ENCODE assay signal across 1 cellular context in genomic region chr4:34323549-34324325, GRCh38.
TF ChIP-seq lines count a peak whose summit lies in the region.

No MANE protein-coding gene starts in this region.

TF ChIP-seq in H1, 55 proteins besides CTCF, POLR2A, EP300 and RAD21 (continued from another document):
- TF ChIP-seq MAX (IDR thresholded peaks at IDR 0.05) (no peak), SIN3A (conservative IDR thresholded peaks at IDR 0.05 in 1 of 2, IDR thresholded peaks at IDR 0.05 in 1 of 2; ENCODE audit: low read depth in 1 of 2, low read length in 2 of 2) (no peak)
